ENCODE assay signal across 11 cellular contexts in the genomic region with DNA sequence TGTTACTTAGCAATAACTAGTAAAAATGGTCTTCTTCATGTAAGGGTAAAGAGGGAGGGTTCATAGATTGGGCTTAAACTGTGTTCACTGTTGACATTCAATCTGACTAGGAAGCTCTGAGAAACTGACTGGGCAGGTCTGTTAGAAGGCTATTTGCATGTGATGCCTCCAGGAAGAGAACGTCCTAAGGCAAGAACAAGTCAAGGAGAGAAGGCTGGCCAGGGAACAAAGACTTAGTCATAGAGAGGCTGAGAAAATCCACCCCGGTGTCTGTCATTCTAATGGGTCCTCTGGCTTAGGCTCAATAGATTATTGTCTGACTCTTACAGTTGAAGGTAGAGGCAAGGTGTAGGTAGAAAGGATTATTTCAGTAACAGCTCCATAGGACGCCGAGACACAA. TPM values are rescaled to one million over a fixed set of nuclear protein-coding genes. Genes with fewer than 3 reads are reported as not detected.
DNase-seq lines count a peak whose midpoint lies in the region; ATAC-seq and TF ChIP-seq lines count a peak whose summit lies in the region.
"Had no signal": no experiment of that assay in that cellular context is flagged by ENCODE, and none has a peak within 500 bp of the region (broad histone marks: within the 10 kb centered on the region; RNA-seq: fewer than 3 reads in every experiment).

No MANE protein-coding gene starts in this region.

- POLR2A ChIA-PET in CD4-positive, alpha-beta T cell (lab: Charles Lee) = interaction anchor here (0.7 kb wide), 1 partner anchor 89 kb away, joined by 3 read pairs; no protein-coding TSS in a partner anchor
- POLR2A ChIA-PET in IMR-90 (lab: Charles Lee; ENCODE audit: unreplicated experiment) = no interaction called here
- POLR2A ChIA-PET in naive thymus-derived CD4-positive, alpha-beta T cell (lab: Charles Lee) = interaction anchor here (0.6 to 2.4 kb wide), 7 partner anchors 9 to 77 kb away, joined by 3 to 9 read pairs (median 3); no protein-coding TSS in a partner anchor

- no peak for DNase-seq in CD4-positive, alpha-beta T cell
- DNase-seq in IMR-90 = peak; percentile 21
- peak; percentile 89 for DNase-seq in mammary epithelial cell
- DNase-seq in naive thymus-derived CD4-positive, alpha-beta T cell = no peak
- no peak for DNase-seq in OCI-M1 (lab: John Stamatoyannopoulos, UW)
- DNase-seq in neural progenitor cell (ENCODE audit: low spot score) = no peak
- no peak for DNase-seq in MG63
- DNase-seq: NCI-H1105 treated with DMSO at 0.1 percent for 48 hours, NCI-H774 had no signal

- H3K23ac ChIP-seq in IMR-90 (ENCODE audit: low read depth, low read length) = no peak overlapping the region

- H3K4me2 ChIP-seq in IMR-90 (ENCODE audit: low read depth, low read length) (no peak overlapping the region), mammary epithelial cell (ENCODE audit: insufficient read depth, low read depth, low read length) (peak overlapping the region; percentile 60), neural progenitor cell (no peak overlapping the region)

- no peak overlapping the region for H4K91ac ChIP-seq in IMR-90 (ENCODE audit: insufficient read depth, low read depth, low read length)

- H3K9me1 ChIP-seq in IMR-90 (ENCODE audit: insufficient read depth, low read length) = peaks cover 8% of the 10 kb centered on the region; the same call in 1 of the 2 replicates

- intact Hi-C loops in CD4-positive, alpha-beta T cell (cut with DNase I, micrococcal nuclease) = loop anchor here in 1 of 2 experiments (2.0 to 5.0 kb wide), 4 partner anchors 48 to 299 kb away; no protein-coding TSS in a partner anchor
- intact Hi-C loops in IMR-90 (cut with micrococcal nuclease) (no loop called here), mammary epithelial cell (cut with micrococcal nuclease) (loop anchor here (1.0 kb wide), 1 partner anchor 23 kb away; no protein-coding TSS in a partner anchor)
- intact Hi-C loops in naive thymus-derived CD4-positive, alpha-beta T cell (cut with micrococcal nuclease) = no loop called here

- dilution Hi-C loops in IMR-90 (cut with HindIII; ENCODE audit: low sequenced_read_pairs, unreplicated experiment) = no loop called here
- dilution Hi-C loops in mammary epithelial cell (cut with HindIII; ENCODE audit: low sequenced_read_pairs) = loop anchor here (5.0 kb wide), 2 partner anchors 56 to 81 kb away; no protein-coding TSS in a partner anchor

- H2AK5ac ChIP-seq in IMR-90 (ENCODE audit: low read depth, low read length) = no peak overlapping the region

- no peak for TF ChIP-seq POLR2A in IMR-90 (IDR thresholded peaks at IDR 0.05; ENCODE audit: low read depth, low read length)

- H3K4ac ChIP-seq in IMR-90 (ENCODE audit: low read depth, low read length) = no peak overlapping the region

- H3K9ac ChIP-seq in IMR-90 (ENCODE audit: low read depth, low read length) = no peak overlapping the region
- H3K9ac ChIP-seq in mammary epithelial cell (ENCODE audit: insufficient read depth, low read length) = peak overlapping the region; percentile 68
- H3K9ac ChIP-seq in neural progenitor cell = no peak overlapping the region

- H3K9me3 Mint-ChIP-seq in CD4-positive, alpha-beta T cell = no peaks in the 10 kb centered on the region
- peaks cover 0 to 10% (median 0%) of the 10 kb centered on the region in 11 donors for H3K9me3 Mint-ChIP-seq in naive thymus-derived CD4-positive, alpha-beta T cell
- peaks cover 3% of the 10 kb centered on the region for H3K9me3 Mint-ChIP-seq in neural progenitor cell

- H3K18ac ChIP-seq in IMR-90 (ENCODE audit: low read depth, low read length) = no peak overlapping the region; the same call in 1 of the 2 replicates

- H2BK15ac ChIP-seq in IMR-90 (ENCODE audit: low read depth, low read length) = peak overlapping the region; percentile 77; the same call in 2 of the 3 replicates

- peak overlapping the region; percentile 49; the same call in 1 of the 2 replicates for H4K5ac ChIP-seq in IMR-90 (ENCODE audit: low read depth, low read length)

- no peak overlapping the region for H2BK120ac ChIP-seq in IMR-90 (ENCODE audit: low read depth, low read length)

- H3K79me1 ChIP-seq in IMR-90 (ENCODE audit: low read depth in 1 of 2, low read length in 2 of 2) = peaks cover 0 to 12% of the 10 kb centered on the region in 2 experiments; a peak in 1 of 4 replicates

- no peaks in the 10 kb centered on the region for H3K36me3 Mint-ChIP-seq in CD4-positive, alpha-beta T cell (ENCODE audit: low read depth)
- H3K36me3 Mint-ChIP-seq in naive thymus-derived CD4-positive, alpha-beta T cell = peaks cover 0 to 22% (median 0%) of the 10 kb centered on the region in 5 donors
- H3K36me3 Mint-ChIP-seq in neural progenitor cell = no peaks in the 10 kb centered on the region

- no peak for TF ChIP-seq RAD21 in IMR-90 (IDR thresholded peaks at IDR 0.05; ENCODE audit: low read length)

- BruUV-seq in IMR-90 (replicated peaks; lab: Mats Ljungman, UMichigan) (no TSS peak), mammary epithelial cell (replicated peaks; lab: Mats Ljungman, UMichigan) (TSS peak; percentile 49)

- H3K4me1 Mint-ChIP-seq in CD4-positive, alpha-beta T cell (ENCODE audit: low read depth) = peaks cover 91% of the 10 kb centered on the region
- peaks cover 47 to 88% (median 80%) of the 10 kb centered on the region in 7 donors for H3K4me1 Mint-ChIP-seq in naive thymus-derived CD4-positive, alpha-beta T cell
- peaks cover 9% of the 10 kb centered on the region for H3K4me1 Mint-ChIP-seq in neural progenitor cell

- H3K79me2 ChIP-seq in mammary epithelial cell (ENCODE audit: insufficient read depth, low read length) (no peaks in the 10 kb centered on the region), neural progenitor cell (ENCODE audit: low read depth) (no peaks in the 10 kb centered on the region)

- in situ Hi-C loops in IMR-90 (cut with MboI; ENCODE audit: low sequenced_read_pairs) = no loop called here
- in situ Hi-C loops in mammary epithelial cell (cut with MboI; ENCODE audit: low sequenced_read_pairs in 2 of 2) = no loop called here

- no CpG with 5 or more reads among the region's 4 CpGs for WGBS in IMR-90 (ENCODE audit: extremely low coverage in 2 of 2, insufficient read length in 1 of 2), 2 experiments
- 3% methylated on average over 4 of the region's 4 CpGs for WGBS in mammary epithelial cell (ENCODE audit: low coverage, missing lambda C conversion rate)

- H3K36me3 ChIP-seq in IMR-90 (ENCODE audit: control insufficient read depth, insufficient read depth, low read length) = no peaks in the 10 kb centered on the region
- no peaks in the 10 kb centered on the region for H3K36me3 ChIP-seq in mammary epithelial cell (ENCODE audit: insufficient read depth, low read length)
- H3K36me3 ChIP-seq in naive thymus-derived CD4-positive, alpha-beta T cell (ENCODE audit: control insufficient read depth in 2 of 3, insufficient read depth in 3 of 3, low read length in 3 of 3) = no peaks in the 10 kb centered on the region
- no peaks in the 10 kb centered on the region for H3K36me3 ChIP-seq in neural progenitor cell
- peaks cover 12% of the 10 kb centered on the region for H3K36me3 ChIP-seq in MG63
- H3K36me3 ChIP-seq: tibial nerve had no signal

- no peak overlapping the region for H3K27ac ChIP-seq in CD4-positive, alpha-beta T cell (ENCODE audit: low read depth, low read length)
- H3K27ac ChIP-seq in IMR-90 (ENCODE audit: insufficient read depth, low read length) (no peak overlapping the region), mammary epithelial cell (ENCODE audit: insufficient read depth, low read depth, low read length) (peak overlapping the region; percentile 87), neural progenitor cell (no peak overlapping the region)
- H3K27ac ChIP-seq in naive thymus-derived CD4-positive, alpha-beta T cell (ENCODE audit: low read depth, low read length) = no peak overlapping the region
- H3K27ac ChIP-seq: tibial nerve had no signal

- no peak for ATAC-seq in CD4-positive, alpha-beta T cell (ENCODE audit: poor library complexity)
- ATAC-seq in IMR-90 (ENCODE audit: low read depth) = no peak
- ATAC-seq in naive thymus-derived CD4-positive, alpha-beta T cell = no peak
- ATAC-seq in GM19395 (IDR thresholded peaks at IDR 0.05; ENCODE audit: unreplicated experiment) = no peak

- H3K27ac Mint-ChIP-seq in CD4-positive, alpha-beta T cell = peak overlapping the region; percentile 69
- peak overlapping the region in 7 of 9 donors; percentile 25 to 92 (median 60) for H3K27ac Mint-ChIP-seq in naive thymus-derived CD4-positive, alpha-beta T cell
- H3K27ac Mint-ChIP-seq in neural progenitor cell = no peak overlapping the region

- no peak overlapping the region for H3K56ac ChIP-seq in IMR-90 (ENCODE audit: extremely low read depth, insufficient read depth, low read length)

- no peak overlapping the region for H2AK9ac ChIP-seq in IMR-90 (replicated peaks; ENCODE audit: low read depth, low read length, poor library complexity)

- H3K9me3 ChIP-seq in CD4-positive, alpha-beta T cell (ENCODE audit: control insufficient read depth, low read length) = no peaks in the 10 kb centered on the region
- H3K9me3 ChIP-seq in IMR-90 (ENCODE audit: control insufficient read depth, insufficient read depth, low read length) (no peaks in the 10 kb centered on the region), mammary epithelial cell (replicated peaks; ENCODE audit: insufficient read depth, low read length) (no peaks in the 10 kb centered on the region), neural progenitor cell (ENCODE audit: low read depth) (no peaks in the 10 kb centered on the region), MG63 (peaks cover 5% of the 10 kb centered on the region; the same call in 1 of the 2 replicates)
- no peaks in the 10 kb centered on the region for H3K9me3 ChIP-seq in naive thymus-derived CD4-positive, alpha-beta T cell (ENCODE audit: control insufficient read depth in 2 of 3, low read length in 3 of 3)
- H3K9me3 ChIP-seq: tibial nerve had no signal

- H4K20me1 ChIP-seq in IMR-90 (ENCODE audit: insufficient read depth, low read length) (no peaks in the 10 kb centered on the region), mammary epithelial cell (ENCODE audit: insufficient read depth, low read length) (no peaks in the 10 kb centered on the region), neural progenitor cell (ENCODE audit: low read depth) (no peaks in the 10 kb centered on the region)

- no peaks in the 10 kb centered on the region for H3F3A ChIP-seq in neural progenitor cell (ENCODE audit: low read depth)

- peak overlapping the region; percentile 83; the same call in 1 of the 2 replicates for H3K14ac ChIP-seq in IMR-90 (replicated peaks; ENCODE audit: low read depth, low read length)

- H3K4me3 ChIP-seq in IMR-90 (ENCODE audit: insufficient read depth, low read depth, low read length) = no peak overlapping the region
- H3K4me3 ChIP-seq in mammary epithelial cell (replicated peaks in 1 of 3; ENCODE audit: insufficient read depth in 1 of 3, low read depth in 2 of 3, low read length in 3 of 3) = peak overlapping the region in 1 of 3 experiments; percentile 2
- H3K4me3 ChIP-seq in naive thymus-derived CD4-positive, alpha-beta T cell (ENCODE audit: low read length) = no peak overlapping the region
- no peak overlapping the region for H3K4me3 ChIP-seq in neural progenitor cell
- H3K4me3 ChIP-seq in MG63 = no peak overlapping the region
- H3K4me3 ChIP-seq: tibial nerve had no signal

- no peak overlapping the region for H2BK5ac ChIP-seq in IMR-90 (ENCODE audit: low read depth, low read length, poor library complexity, severe bottlenecking)

- H3K4me3 Mint-ChIP-seq in CD4-positive, alpha-beta T cell = no peak overlapping the region
- peak overlapping the region in 5 of 10 donors; percentile 7 to 51 (median 43) for H3K4me3 Mint-ChIP-seq in naive thymus-derived CD4-positive, alpha-beta T cell
- no peak overlapping the region for H3K4me3 Mint-ChIP-seq in neural progenitor cell

- H3K4me1 ChIP-seq in IMR-90 (ENCODE audit: control insufficient read depth, insufficient read depth, low read length) (peaks cover 4% of the 10 kb centered on the region), mammary epithelial cell (ENCODE audit: insufficient read depth, low read length) (peaks cover 39% of the 10 kb centered on the region), neural progenitor cell (peaks cover 9% of the 10 kb centered on the region)
- H3K4me1 ChIP-seq in naive thymus-derived CD4-positive, alpha-beta T cell (ENCODE audit: control insufficient read depth in 2 of 2, insufficient read depth in 2 of 2, low read length in 2 of 2) = peaks cover 27 to 46% of the 10 kb centered on the region in 2 donors

- H2AFZ ChIP-seq in IMR-90 (replicated peaks; ENCODE audit: low read length, poor library complexity) (no peak overlapping the region), mammary epithelial cell (ENCODE audit: low read depth, low read length) (peak overlapping the region; percentile 40), neural progenitor cell (replicated peaks) (no peak overlapping the region)

- CTCF ChIA-PET in CD4-positive, alpha-beta T cell (lab: Charles Lee) = interaction anchor here (0.9 kb wide), 1 partner anchor 10 kb away, joined by 3 read pairs; no protein-coding TSS in a partner anchor
- CTCF ChIA-PET in IMR-90 (lab: Yijun Ruan, JAX) (no interaction called here), mammary epithelial cell (lab: Charles Lee; ENCODE audit: low non-redundant PET) (interaction anchor here (0.8 kb wide), 1 partner anchor 84 kb away, joined by 5 read pairs; no protein-coding TSS in a partner anchor)
- CTCF ChIA-PET in naive thymus-derived CD4-positive, alpha-beta T cell (lab: Charles Lee) = interaction anchor here (0.7 to 1.4 kb wide), 5 partner anchors 16 to 217 kb away, joined by 3 to 6 read pairs (median 3); no protein-coding TSS in a partner anchor

- H3K27me3 ChIP-seq in CD4-positive, alpha-beta T cell (ENCODE audit: control insufficient read depth, insufficient read depth, low read length) = no peaks in the 10 kb centered on the region
- no peaks in the 10 kb centered on the region for H3K27me3 ChIP-seq in IMR-90 (ENCODE audit: control insufficient read depth, insufficient read depth, low read length)
- H3K27me3 ChIP-seq in mammary epithelial cell (ENCODE audit: insufficient read depth, low read length) = no peaks in the 10 kb centered on the region
- H3K27me3 ChIP-seq in naive thymus-derived CD4-positive, alpha-beta T cell (ENCODE audit: control insufficient read depth in 2 of 2, insufficient read depth in 2 of 2, low read length in 2 of 2) = no peaks in the 10 kb centered on the region
- no peaks in the 10 kb centered on the region for H3K27me3 ChIP-seq in neural progenitor cell
- no peaks in the 10 kb centered on the region for H3K27me3 ChIP-seq in MG63
- H3K27me3 ChIP-seq: tibial nerve had no signal

- H4K8ac ChIP-seq in IMR-90 (ENCODE audit: low read depth in 2 of 2, low read length in 2 of 2) = no peak overlapping the region

- no peaks in the 10 kb centered on the region for H3K27me3 Mint-ChIP-seq in CD4-positive, alpha-beta T cell
- H3K27me3 Mint-ChIP-seq in naive thymus-derived CD4-positive, alpha-beta T cell = peaks cover 0 to 13% (median 0%) of the 10 kb centered on the region in 5 donors
- peaks cover 2% of the 10 kb centered on the region for H3K27me3 Mint-ChIP-seq in neural progenitor cell (ENCODE audit: insufficient read depth, low read depth)

- TF ChIP-seq CTCF in CD4-positive, alpha-beta T cell (IDR thresholded peaks at IDR 0.05) = no peak
- no peak for TF ChIP-seq CTCF in IMR-90 (conservative IDR thresholded peaks at IDR 0.05; ENCODE audit: low read depth, low read length)
- TF ChIP-seq CTCF in mammary epithelial cell (conservative IDR thresholded peaks at IDR 0.05 in 1 of 2, IDR thresholded peaks at IDR 0.05 in 1 of 2; ENCODE audit: extremely low read depth in 1 of 2, insufficient read depth in 1 of 2, low read depth in 1 of 2, low read length in 2 of 2) = no peak
- TF ChIP-seq CTCF in neural progenitor cell (IDR thresholded peaks at IDR 0.05) = no peak

- H2BK20ac ChIP-seq in IMR-90 (ENCODE audit: low read depth, low read length) = peak overlapping the region; percentile 70; the same call in 1 of the 2 replicates

RNA-seq across cellular contexts. Expression of a gene that starts 50.3 kb away (rescaled TPM):
- total RNA-seq in CD4-positive, alpha-beta T cell = 1,000 to 10,000 TPM; 1,283 to 1,330 TPM
- 341 and 357 TPM in 2 replicates for total RNA-seq in IMR-90 (2012; rRNA removed)
- 947 and 1,094 TPM in 2 replicates for polyA plus RNA-seq in IMR-90 (2012; rRNA removed)
- 502 and 1,091 TPM in 2 replicates for polyA plus RNA-seq in IMR-90 (2012; cell fraction: cytosol; rRNA removed)
- polyA plus RNA-seq in IMR-90 (2012; cell fraction: nucleus; rRNA removed; ENCODE audit: low replicate concordance) = 461 and 652 TPM in 2 replicates
- total RNA-seq in mammary epithelial cell = 1,000 to 10,000 TPM; 1,362 to 2,544 TPM
- polyA plus RNA-seq in mammary epithelial cell = 2,091 TPM
- 2,638 TPM for polyA minus RNA-seq in mammary epithelial cell
- 1,000 to 10,000 TPM in 1 of 5 experiments, 100 to 1,000 TPM in 4; 369 to 1,223 (median 784) TPM for total RNA-seq in naive thymus-derived CD4-positive, alpha-beta T cell
- 100 to 1,000 TPM; 332 to 372 TPM for polyA plus RNA-seq in naive thymus-derived CD4-positive, alpha-beta T cell
- total RNA-seq in neural progenitor cell (ENCODE audit: low replicate concordance) = 1.4 and 1.7 TPM in 2 replicates
- total RNA-seq in MG63 (2014; rRNA removed; shearing (Covaris generic); ENCODE audit: low replicate concordance) = 1,423 and 1,833 TPM in 2 replicates

Comparison
In these comparisons a context has a peak if more than half of its experiments do, and no peak if none do; other contexts are left out.
1. DNase-seq: peak in IMR-90 (single experiment) and mammary epithelial cell (single experiment); none in CD4-positive, alpha-beta T cell (0 of 10), naive thymus-derived CD4-positive, alpha-beta T cell (0 of 9), OCI-M1 (single experiment), neural progenitor cell (single experiment) and MG63 (single experiment).
2. RNA of a gene that starts 50.3 kb away (total RNA-seq): 1,362 to 2,544 TPM in mammary epithelial cell, 1,423 to 1,833 TPM in MG63, 1,283 to 1,330 TPM in CD4-positive, alpha-beta T cell, 369 to 1,223 TPM in naive thymus-derived CD4-positive, alpha-beta T cell and 341 to 357 TPM in IMR-90; 1.4 to 1.7 TPM in neural progenitor cell; every median in the first group is over 100 times any median in the second.